17 cellular contexts compared by ENCODE assay signal in the genomic region with DNA sequence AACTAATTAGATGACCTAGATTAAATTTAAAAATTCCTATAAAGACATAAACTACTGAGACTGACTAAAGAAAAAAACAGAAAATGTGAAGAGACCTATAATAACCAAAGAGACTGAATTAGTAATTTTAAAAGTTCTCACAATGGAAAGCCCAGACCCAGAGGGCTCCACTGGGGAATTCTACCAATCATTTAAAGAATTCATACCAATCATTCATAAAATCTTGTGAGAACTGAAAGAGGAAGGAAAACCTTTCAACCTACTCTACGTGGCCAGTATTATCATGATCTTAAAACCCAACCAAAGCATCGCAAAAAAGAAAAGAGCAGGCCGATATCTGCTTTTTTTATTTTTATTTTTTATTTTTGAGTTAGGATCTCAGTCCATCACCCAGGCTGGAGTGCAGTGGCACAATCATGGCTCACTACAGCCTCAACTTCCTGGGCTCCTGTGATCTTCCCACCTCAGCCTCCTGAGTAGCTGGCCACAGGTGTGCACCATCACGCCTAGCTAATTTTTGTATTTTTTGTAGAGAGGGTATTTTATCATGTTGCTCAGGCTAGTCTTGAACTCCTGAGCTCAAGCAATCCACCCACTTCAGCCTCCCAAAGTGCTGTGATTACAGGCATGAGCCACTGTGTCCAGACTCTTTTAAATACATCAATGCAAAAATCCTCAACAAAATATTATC. TPM values are rescaled to one million over a fixed set of nuclear protein-coding genes. Genes with fewer than 3 reads are reported as not detected.
A peak's percentile ranks its signal among the peaks of the same experiment; 100 is the strongest.
DNase-seq lines count a peak whose midpoint lies in the region; ATAC-seq and TF ChIP-seq lines count a peak whose summit lies in the region.
"Had no signal": no experiment of that assay in that cellular context is flagged by ENCODE, and none has a peak within 500 bp of the region (broad histone marks: within the 10 kb centered on the region; RNA-seq: fewer than 3 reads in every experiment).

No MANE protein-coding gene starts in this region.

- no peak for TF ChIP-seq POLR2A in stomach (IDR thresholded peaks at IDR 0.05)

- H3K4me3 ChIP-seq in GM12864 (ENCODE audit: low read depth, low read length) = no peak overlapping the region
- H3K4me3 ChIP-seq in CD4-positive, alpha-beta memory T cell (ENCODE audit: low read length in 2 of 2) = no peak overlapping the region
- H3K4me3 ChIP-seq in stomach = no peak overlapping the region
- H3K4me3 ChIP-seq: dorsolateral prefrontal cortex, SJCRH30, tibial nerve had no signal

- H3K4me1 Mint-ChIP-seq in CD4-positive, alpha-beta memory T cell = no peaks in the 10 kb centered on the region
- H3K4me1 Mint-ChIP-seq: naive thymus-derived CD8-positive, alpha-beta T cell had no signal

- ATAC-seq in GM19324 (IDR thresholded peaks at IDR 0.05; ENCODE audit: low FRiP score, unreplicated experiment) (peak; percentile 69), GM21825 (IDR thresholded peaks at IDR 0.05; ENCODE audit: unreplicated experiment) (peak; percentile 93), HG03135 (IDR thresholded peaks at IDR 0.05; ENCODE audit: unreplicated experiment) (peak; percentile 97)
- ATAC-seq: naive thymus-derived CD8-positive, alpha-beta T cell had no signal

- no peaks in the 10 kb centered on the region for H3K9me3 ChIP-seq in CD4-positive, alpha-beta memory T cell (ENCODE audit: control insufficient read depth in 1 of 2, low read length in 2 of 2)
- H3K9me3 ChIP-seq in stomach = peaks cover 0 to 14% (median 0%) of the 10 kb centered on the region in 4 donors
- H3K9me3 ChIP-seq: SJCRH30 had no signal

- CTCF ChIA-PET in CD4-positive, alpha-beta memory T cell (lab: Charles Lee; ENCODE audit: partially characterized antibody) = no interaction called here

- H3K27me3 Mint-ChIP-seq in CD4-positive, alpha-beta memory T cell = peaks cover 1% of the 10 kb centered on the region in 2 donors
- H3K27me3 Mint-ChIP-seq: activated B cell treated with CpG ODN at 0.5 μM for 24 hours had no signal

- peaks cover 0 to 12% (median 0%) of the 10 kb centered on the region in 8 donors for H3K9me3 Mint-ChIP-seq in CD4-positive, alpha-beta memory T cell

- POLR2A ChIA-PET in CD4-positive, alpha-beta memory T cell (lab: Charles Lee; ENCODE audit: partially characterized antibody) = no interaction called here

- no peak for TF ChIP-seq CTCF in GM12864 (IDR thresholded peaks at IDR 0.05; ENCODE audit: low read depth, low read length, missing control alignments)
- TF ChIP-seq CTCF in stomach (IDR thresholded peaks at IDR 0.05) = no peak

- DNase-seq in GM12864 (ENCODE audit: low read depth) (peak; percentile 13), OCI-M1 (lab: John Stamatoyannopoulos, UW) (no peak), stomach (no peak), NK-92 (lab: John Stamatoyannopoulos, UW; ENCODE audit: unreplicated experiment) (no peak)
- DNase-seq in CD4-positive, alpha-beta memory T cell = no peak
- DNase-seq: activated B cell treated with CpG ODN at 0.5 μM for 24 hours; DMS 273 treated with DMSO at 0.1 percent for 48 hours; dorsolateral prefrontal cortex; foreskin fibroblast; kidney; naive thymus-derived CD8-positive, alpha-beta T cell; NCI-H1092 treated with DMSO at 0.1 percent for 48 hours; SJCRH30 had no signal

- WGBS in stomach, 5 donors = 77 to 83% (median 79%) methylated on average over 4 of the region's 4 CpGs

- intact Hi-C loops in CD4-positive, alpha-beta memory T cell (cut with micrococcal nuclease) = no loop called here
- intact Hi-C loops in stomach (cut with DNase I; ENCODE audit: low total_unique reads) = no loop called here

- H3K27ac ChIP-seq in CD4-positive, alpha-beta memory T cell (ENCODE audit: low read depth, low read length) = no peak overlapping the region
- no peak overlapping the region for H3K27ac ChIP-seq in stomach
- H3K27ac ChIP-seq: dorsolateral prefrontal cortex, SJCRH30, tibial nerve had no signal

- no peak overlapping the region for H3K27ac Mint-ChIP-seq in CD4-positive, alpha-beta memory T cell
- H3K27ac Mint-ChIP-seq: activated B cell treated with CpG ODN at 0.5 μM for 24 hours; naive thymus-derived CD8-positive, alpha-beta T cell had no signal

- H3K36me3 Mint-ChIP-seq in CD4-positive, alpha-beta memory T cell = no peaks in the 10 kb centered on the region

- no peaks in the 10 kb centered on the region for H3K4me1 ChIP-seq in CD4-positive, alpha-beta memory T cell (ENCODE audit: insufficient read depth, low read length)
- no peaks in the 10 kb centered on the region for H3K4me1 ChIP-seq in stomach
- H3K4me1 ChIP-seq: SJCRH30, tibial nerve had no signal

- no peaks in the 10 kb centered on the region for H3K36me3 ChIP-seq in CD4-positive, alpha-beta memory T cell (ENCODE audit: insufficient read depth, low read length)
- H3K36me3 ChIP-seq in stomach = no peaks in the 10 kb centered on the region
- H3K36me3 ChIP-seq: SJCRH30, tibial nerve had no signal

- no peak overlapping the region for H3K4me3 Mint-ChIP-seq in CD4-positive, alpha-beta memory T cell
- H3K4me3 Mint-ChIP-seq: activated B cell treated with CpG ODN at 0.5 μM for 24 hours; naive thymus-derived CD8-positive, alpha-beta T cell had no signal

- no peaks in the 10 kb centered on the region for H3K27me3 ChIP-seq in CD4-positive, alpha-beta memory T cell (ENCODE audit: insufficient read depth, low read length)
- H3K27me3 ChIP-seq in stomach = no peaks in the 10 kb centered on the region
- H3K27me3 ChIP-seq: dorsolateral prefrontal cortex, SJCRH30, tibial nerve had no signal

- TF ChIP-seq EP300 in stomach (IDR thresholded peaks at IDR 0.05) = no peak

RNA-seq across cellular contexts. Expression of a gene that starts 48.6 kb away (rescaled TPM):
- under 1 TPM in 1 of 2 experiments, not detected in 1; 0.11 TPM for total RNA-seq in CD4-positive, alpha-beta memory T cell
- polyA plus RNA-seq in CD4-positive, alpha-beta memory T cell = not detected
- 1 to 10 TPM in 1 of 5 donors, under 1 TPM in 2, not detected in 2; under 0.01 to 5.1 (median 0.29) TPM for total RNA-seq in stomach
- polyA plus RNA-seq in stomach = under 1 TPM in 2 of 3 donors, not detected in 1; 0.19 to 0.20 TPM
- total RNA-seq: activated B cell treated with CpG ODN at 0.5 μM for 24 hours; naive thymus-derived CD8-positive, alpha-beta T cell; SJCRH30 had no signal
